Comparison of ENCODE assay signal across 8 cellular contexts in the genomic region with DNA sequence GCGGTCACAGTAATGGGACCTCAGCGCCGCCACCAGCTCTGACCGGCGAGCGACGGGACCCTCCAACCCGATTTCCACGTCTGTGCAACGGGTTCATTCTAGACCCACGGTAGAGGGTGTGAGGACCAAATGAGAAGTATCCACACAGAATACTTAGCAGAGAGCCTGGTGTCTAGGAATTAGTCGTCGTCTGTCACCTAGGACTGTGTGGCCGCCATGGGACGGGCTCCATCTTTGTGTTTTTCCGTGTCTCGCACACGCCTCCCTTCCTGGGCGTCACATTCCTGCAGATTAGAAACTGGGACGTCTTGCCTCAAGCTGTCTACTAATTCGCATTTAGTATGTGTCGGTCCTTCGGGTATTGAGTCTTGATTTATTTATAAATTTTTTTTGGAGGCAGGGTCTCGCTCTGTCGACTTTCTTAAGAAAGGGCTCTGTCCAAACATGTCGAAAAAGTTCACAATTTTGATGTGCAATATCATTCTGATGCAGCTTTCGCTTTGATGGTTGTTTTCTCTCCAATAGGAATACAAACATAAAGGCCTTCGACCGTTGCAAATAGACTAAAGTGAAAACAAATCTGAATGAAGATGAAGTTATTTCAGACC. TPM values are rescaled to one million over a fixed set of nuclear protein-coding genes. Genes with fewer than 3 reads are reported as not detected.
DNase-seq lines count a peak whose midpoint lies in the region; ATAC-seq, FAIRE-seq and TF ChIP-seq lines count a peak whose summit lies in the region.

No MANE protein-coding gene starts in this region.

- WGBS in small intestine, 3 donors, result 0 to 1% (median 0%) methylated on average over 29 of the region's 29 CpGs

- H3K4me2 ChIP-seq in OCI-LY1 (ENCODE audit: low read length), result peak overlapping the region; percentile 81

- ATAC-seq in HG03039 (IDR thresholded peaks at IDR 0.05; ENCODE audit: unreplicated experiment), result peak; percentile 5

- 0 out of 2 replicates have a peak, but pooled peaks have one; percentile 14 for TF ChIP-seq CTCF in OCI-LY1 (IDR thresholded peaks at IDR 0.05; ENCODE audit: low read length)

- DNase-seq in AG08395 (ENCODE audit: low spot score) (peak; percentile 29), GM18507 (ENCODE audit: extremely low spot score, insufficient read length, low read depth) (no peak), astrocyte of the hippocampus (ENCODE audit: low read depth, low spot score) (peak; percentile 56), small intestine (peak; percentile 74), GOT3 (lab: John Stamatoyannopoulos, UW) (no peak)

- FAIRE-seq in GM18507 (lab: Jason Lieb, UNC) (peak; percentile 52), small intestine (lab: Jason Lieb, UNC) (no peak)

- H3K79me2 ChIP-seq in OCI-LY1 (ENCODE audit: insufficient read depth, low read length), result peaks cover 91% of the 10 kb centered on the region

- 0 out of 2 replicates have a peak, but pooled peaks cover 2% of the 10 kb centered on the region for H4K20me1 ChIP-seq in OCI-LY1 (ENCODE audit: insufficient read depth, low read length)

- H3K27me3 ChIP-seq in OCI-LY1 (ENCODE audit: insufficient read depth, low read length) (no peaks in the 10 kb centered on the region), small intestine (ENCODE audit: control insufficient read depth in 2 of 2, insufficient read depth in 2 of 2, low read length in 2 of 2) (no peaks in the 10 kb centered on the region)

- H3K9me3 ChIP-seq in OCI-LY1 (ENCODE audit: low read length) (no peaks in the 10 kb centered on the region), iPS-18c (ENCODE audit: control insufficient read depth, insufficient read depth, low read length) (no peaks in the 10 kb centered on the region), small intestine (ENCODE audit: control insufficient read depth, low read depth) (no peaks in the 10 kb centered on the region)

- H3K9me2 ChIP-seq in OCI-LY1 (ENCODE audit: low read depth, low read length), result no peaks in the 10 kb centered on the region

- 0 out of 2 replicates have a peak, but pooled peaks cover 3% of the 10 kb centered on the region for H3F3A ChIP-seq in OCI-LY1 (ENCODE audit: insufficient read depth, low read length)

- H3K36me3 ChIP-seq in OCI-LY1 (ENCODE audit: insufficient read depth, low read length), result peaks cover 59% of the 10 kb centered on the region
- H3K36me3 ChIP-seq in small intestine (ENCODE audit: control insufficient read depth in 2 of 2, insufficient read depth in 2 of 2, low read length in 2 of 2), result no peaks in the 10 kb centered on the region

- H2AFZ ChIP-seq in OCI-LY1 (ENCODE audit: low read length), result no peak overlapping the region

- H3K4me1 ChIP-seq in OCI-LY1 (ENCODE audit: insufficient read depth, low read length, severe bottlenecking) (peaks cover 60% of the 10 kb centered on the region), small intestine (ENCODE audit: control insufficient read depth in 2 of 2, insufficient read depth in 1 of 2, low read depth in 1 of 2, low read length in 1 of 2) (peaks cover 7 to 19% of the 10 kb centered on the region in 2 donors)

- H3K4me3 ChIP-seq in OCI-LY1 (ENCODE audit: low read depth, low read length, poor library complexity, severe bottlenecking) (peak overlapping the region; percentile 98), iPS-18c (ENCODE audit: insufficient read depth, low read depth, low read length) (peak overlapping the region; percentile 73), small intestine (ENCODE audit: low read depth in 1 of 2, low read length in 2 of 2) (peak overlapping the region; percentile 45 to 98)

- H3K27ac ChIP-seq in OCI-LY1 (ENCODE audit: low read depth, low read length, poor library complexity, severe bottlenecking), result peak overlapping the region; percentile 98
- peak overlapping the region; percentile 95 to 100 for H3K27ac ChIP-seq in small intestine (ENCODE audit: low read depth in 1 of 2, low read length in 1 of 2)

- H3K9ac ChIP-seq in OCI-LY1 (ENCODE audit: low read length), result peak overlapping the region; percentile 100

RNA-seq across cellular contexts. Expression of a gene that starts 0.6 kb away (rescaled TPM):
- polyA plus RNA-seq in small intestine, result 10 to 100 TPM; 10.5 to 14.1 (median 13.8) TPM

RNA-seq across cellular contexts. Expression of a gene that starts 0.8 kb away (rescaled TPM):
- 10 to 100 TPM; 67.8 to 79.4 (median 78.7) TPM for polyA plus RNA-seq in small intestine

Comparison
In these comparisons a context has a peak if more than half of its experiments do, and no peak if none do; other contexts are left out.
1. DNase-seq: peak in AG08395 (single experiment), astrocyte of the hippocampus (single experiment) and small intestine (single experiment); none in GM18507 (single experiment) and GOT3 (single experiment).
2. Peak in every context shown above with its lines, with median percentiles within 50 percentile points of each other: H3K4me3 ChIP-seq.